In the genomic region with DNA sequence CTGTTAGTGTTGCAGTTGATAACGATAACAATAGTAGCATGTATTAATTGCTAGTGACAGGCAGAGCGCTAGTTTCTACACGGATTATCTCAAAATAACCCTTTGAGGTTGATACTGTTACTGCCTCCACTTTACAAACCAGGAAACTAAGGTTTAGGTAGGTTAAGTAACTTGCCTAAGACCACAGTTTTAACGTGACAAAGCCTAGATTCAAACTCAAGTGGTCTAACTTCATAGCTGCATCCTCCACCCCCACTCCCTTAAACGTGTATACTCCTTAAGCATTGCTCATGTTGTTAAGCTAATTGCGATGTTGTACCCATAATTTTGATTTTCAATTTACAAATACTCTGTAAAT, we compare ENCODE assay signal across 7 cellular contexts. TPM values are rescaled to one million over a fixed set of nuclear protein-coding genes. Genes with fewer than 3 reads are reported as not detected.
DNase-seq lines count a peak whose midpoint lies in the region; ATAC-seq and TF ChIP-seq lines count a peak whose summit lies in the region.

No MANE protein-coding gene starts in this region.

- intact Hi-C loops in colonic mucosa (cut with DNase I): loop anchor here (10.0 kb wide), 1 partner anchor 65 kb away; no protein-coding TSS in a partner anchor

- H3K27ac ChIP-seq in KOPT-K1 (ENCODE audit: low read depth, low read length, poor library complexity, severe bottlenecking): peak overlapping the region; percentile 97
- H3K27ac ChIP-seq in colonic mucosa: peak overlapping the region; percentile 100
- no peak overlapping the region for H3K27ac ChIP-seq in neural progenitor cell

- H3K9ac ChIP-seq in colonic mucosa (ENCODE audit: low read depth in 2 of 2, low read length in 2 of 2) (peak overlapping the region in 1 of 2 donors; percentile 84), neural progenitor cell (peak overlapping the region; percentile 76)

- H3K4me1 ChIP-seq in colonic mucosa: peaks cover 4% of the 10 kb centered on the region
- H3K4me1 ChIP-seq in neural progenitor cell: peaks cover 34% of the 10 kb centered on the region

- peaks cover 14% of the 10 kb centered on the region for H3K27me3 Mint-ChIP-seq in neural progenitor cell (ENCODE audit: insufficient read depth, low read depth)

- H4K20me1 ChIP-seq in neural progenitor cell (ENCODE audit: low read depth): peaks cover 15% of the 10 kb centered on the region

- peaks cover 22% of the 10 kb centered on the region for H3F3A ChIP-seq in neural progenitor cell (ENCODE audit: low read depth)

- no peak for DNase-seq in colonic mucosa
- peak; percentile 15 for DNase-seq in neural progenitor cell (ENCODE audit: low spot score)
- DNase-seq in medulla oblongata (ENCODE audit: extremely low spot score): no peak
- no peak for DNase-seq in SHP77 treated with DMSO at 0.1 percent for 48 hours (lab: John Stamatoyannopoulos, UW)

- peaks cover 9% of the 10 kb centered on the region for H3K36me3 Mint-ChIP-seq in neural progenitor cell

- peak overlapping the region; percentile 99 for H3K27ac Mint-ChIP-seq in neural progenitor cell

- H3K27me3 ChIP-seq in colonic mucosa (no peaks in the 10 kb centered on the region), neural progenitor cell (no peaks in the 10 kb centered on the region)

- H3K36me3 ChIP-seq in KOPT-K1 (ENCODE audit: insufficient read depth, low read length): peaks cover 29% of the 10 kb centered on the region
- H3K36me3 ChIP-seq in colonic mucosa: no peaks in the 10 kb centered on the region
- H3K36me3 ChIP-seq in neural progenitor cell: no peaks in the 10 kb centered on the region

- H3K4me1 Mint-ChIP-seq in neural progenitor cell: peaks cover 29% of the 10 kb centered on the region

- peak; percentile 16 for ATAC-seq in GM18519 (IDR thresholded peaks at IDR 0.05; ENCODE audit: low FRiP score, unreplicated experiment)
- ATAC-seq in GM21447 (IDR thresholded peaks at IDR 0.05; ENCODE audit: unreplicated experiment): no peak

- TF ChIP-seq CTCF in colonic mucosa (IDR thresholded peaks at IDR 0.05) (no peak), neural progenitor cell (IDR thresholded peaks at IDR 0.05) (no peak)

- peak overlapping the region; percentile 99 for H3K4me3 Mint-ChIP-seq in neural progenitor cell

- peak overlapping the region; percentile 76 for H3K4me3 ChIP-seq in colonic mucosa
- H3K4me3 ChIP-seq in neural progenitor cell: peak overlapping the region; percentile 88

- H3K9me3 ChIP-seq in KOPT-K1 (ENCODE audit: insufficient read depth, low read length, poor library complexity, severe bottlenecking): no peaks in the 10 kb centered on the region
- H3K9me3 ChIP-seq in colonic mucosa: no peaks in the 10 kb centered on the region
- no peaks in the 10 kb centered on the region for H3K9me3 ChIP-seq in neural progenitor cell (ENCODE audit: low read depth)

- peaks cover 8% of the 10 kb centered on the region for H3K9me3 Mint-ChIP-seq in neural progenitor cell

- H3K4me2 ChIP-seq in neural progenitor cell: peak overlapping the region; percentile 94

- peak overlapping the region; percentile 88 for H2AFZ ChIP-seq in neural progenitor cell (replicated peaks)

- peaks cover 58% of the 10 kb centered on the region for H3K79me2 ChIP-seq in neural progenitor cell (ENCODE audit: low read depth)

RNA-seq across cellular contexts. Expression of a gene that starts 1.2 kb away (rescaled TPM):
- total RNA-seq in colonic mucosa (10 to 100 TPM; 59.4 to 76.5 TPM), neural progenitor cell (ENCODE audit: low replicate concordance) (89.4 and 129 TPM in 2 replicates)
